Comparison of ENCODE assay signal across 7 cellular contexts in genomic region chr14:24271834-24272263, GRCh38. TPM values are rescaled to one million over a fixed set of nuclear protein-coding genes. Genes with fewer than 3 reads are reported as not detected.
A peak's percentile ranks its signal among the peaks of the same experiment; 100 is the strongest.
DNase-seq lines count a peak whose midpoint lies in the region; ATAC-seq lines count a peak whose summit lies in the region.

No MANE protein-coding gene starts in this region.

- no peaks in the 10 kb centered on the region for H3K27me3 Mint-ChIP-seq in activated T-helper 2 cell treated with anti-CD3 and anti-CD28 coated beads, Interferon-gamma antibody, Interleukin-2, Interleukin-4, amounts not matched to agents 10 μg/mL and 5 μg/mL and 100 μg/mL, durations not matched to agents 14 hours and 24 hours and 36 hours (ENCODE audit: low read depth)
- no peaks in the 10 kb centered on the region for H3K27me3 Mint-ChIP-seq in stimulated activated naive B cell treated with anti-CD40 and anti-IgM and Interleukin-4, amounts not matched to agents 10 μg/mL and 1 μg/mL and 100 μg/mL, for 72 hours

- peak; percentile 3 for DNase-seq in HS-5 (ENCODE audit: low read depth)
- no peak for DNase-seq in activated T-helper 2 cell treated with anti-CD3 and anti-CD28 coated beads, Interferon-gamma antibody, Interleukin-2, Interleukin-4, amounts not matched to agents 10 μg/mL and 5 μg/mL and 100 μg/mL, durations not matched to agents 14 hours and 24 hours and 36 hours (ENCODE audit: low spot score)
- no peak for DNase-seq in stimulated activated naive B cell treated with anti-CD40 and anti-IgM and Interleukin-4, amounts not matched to agents 10 μg/mL and 1 μg/mL and 100 μg/mL, for 72 hours
- no peak for DNase-seq in anterior cingulate cortex (lab: John Stamatoyannopoulos, UW)
- DNase-seq in activated CD4-positive, alpha-beta T cell treated with anti-CD3 and anti-CD28 coated beads for 1 hour: no peak

- no peak for ATAC-seq in stimulated activated naive B cell treated with anti-CD40 and anti-IgM and Interleukin-4, amounts not matched to agents 10 μg/mL and 1 μg/mL and 100 μg/mL, for 72 hours (replicated peaks)
- no peak for ATAC-seq in HG03045 (IDR thresholded peaks at IDR 0.05; ENCODE audit: unreplicated experiment)

- H3K9me3 ChIP-seq in iPS-15b (ENCODE audit: control insufficient read depth, insufficient read depth, low read length): no peaks in the 10 kb centered on the region

- H3K4me3 Mint-ChIP-seq in activated T-helper 2 cell treated with anti-CD3 and anti-CD28 coated beads, Interferon-gamma antibody, Interleukin-2, Interleukin-4, amounts not matched to agents 10 μg/mL and 5 μg/mL and 100 μg/mL, durations not matched to agents 14 hours and 24 hours and 36 hours (ENCODE audit: low read depth): peak overlapping the region; percentile 72
- peak overlapping the region; percentile 93 to 95 for H3K4me3 Mint-ChIP-seq in stimulated activated naive B cell treated with anti-CD40 and anti-IgM and Interleukin-4, amounts not matched to agents 10 μg/mL and 1 μg/mL and 100 μg/mL, for 72 hours

- peaks cover 16% of the 10 kb centered on the region for H3K36me3 Mint-ChIP-seq in activated T-helper 2 cell treated with anti-CD3 and anti-CD28 coated beads, Interferon-gamma antibody, Interleukin-2, Interleukin-4, amounts not matched to agents 10 μg/mL and 5 μg/mL and 100 μg/mL, durations not matched to agents 14 hours and 24 hours and 36 hours (ENCODE audit: low read depth)
- peaks cover 17 to 25% of the 10 kb centered on the region in 2 donors for H3K36me3 Mint-ChIP-seq in stimulated activated naive B cell treated with anti-CD40 and anti-IgM and Interleukin-4, amounts not matched to agents 10 μg/mL and 1 μg/mL and 100 μg/mL, for 72 hours

- intact Hi-C loops in activated T-helper 2 cell treated with anti-CD3 and anti-CD28 coated beads, Interferon-gamma antibody, Interleukin-2, Interleukin-4, amounts not matched to agents 10 μg/mL and 5 μg/mL and 100 μg/mL, durations not matched to agents 14 hours and 24 hours and 36 hours (cut with micrococcal nuclease): loop anchor here (1.0 kb wide), 4 partner anchors 27 to 59 kb away; partner anchors contain the start of genes CHMP4A, DHRS1, GMPR2 and NEDD8

- H3K27ac Mint-ChIP-seq in activated T-helper 2 cell treated with anti-CD3 and anti-CD28 coated beads, Interferon-gamma antibody, Interleukin-2, Interleukin-4, amounts not matched to agents 10 μg/mL and 5 μg/mL and 100 μg/mL, durations not matched to agents 14 hours and 24 hours and 36 hours: peak overlapping the region; percentile 74
- peak overlapping the region; percentile 92 for H3K27ac Mint-ChIP-seq in stimulated activated naive B cell treated with anti-CD40 and anti-IgM and Interleukin-4, amounts not matched to agents 10 μg/mL and 1 μg/mL and 100 μg/mL, for 72 hours

- peaks cover 30% of the 10 kb centered on the region for H3K4me1 Mint-ChIP-seq in activated T-helper 2 cell treated with anti-CD3 and anti-CD28 coated beads, Interferon-gamma antibody, Interleukin-2, Interleukin-4, amounts not matched to agents 10 μg/mL and 5 μg/mL and 100 μg/mL, durations not matched to agents 14 hours and 24 hours and 36 hours (ENCODE audit: low read depth)
- peaks cover 38 to 54% of the 10 kb centered on the region in 2 donors for H3K4me1 Mint-ChIP-seq in stimulated activated naive B cell treated with anti-CD40 and anti-IgM and Interleukin-4, amounts not matched to agents 10 μg/mL and 1 μg/mL and 100 μg/mL, for 72 hours

- H3K4me1 ChIP-seq in iPS-15b (ENCODE audit: control insufficient read depth, insufficient read depth, low read length): peaks cover 3% of the 10 kb centered on the region

- H3K27me3 ChIP-seq in iPS-15b (ENCODE audit: control insufficient read depth, insufficient read depth, low read length): no peaks in the 10 kb centered on the region

- peak overlapping the region; percentile 73 for H3K4me3 ChIP-seq in iPS-15b (ENCODE audit: low read depth, low read length)

- H3K36me3 ChIP-seq in iPS-15b (ENCODE audit: control insufficient read depth, insufficient read depth, low read length): peaks cover 7% of the 10 kb centered on the region

- H3K9me3 Mint-ChIP-seq in activated T-helper 2 cell treated with anti-CD3 and anti-CD28 coated beads, Interferon-gamma antibody, Interleukin-2, Interleukin-4, amounts not matched to agents 10 μg/mL and 5 μg/mL and 100 μg/mL, durations not matched to agents 14 hours and 24 hours and 36 hours: no peaks in the 10 kb centered on the region
- no peaks in the 10 kb centered on the region for H3K9me3 Mint-ChIP-seq in stimulated activated naive B cell treated with anti-CD40 and anti-IgM and Interleukin-4, amounts not matched to agents 10 μg/mL and 1 μg/mL and 100 μg/mL, for 72 hours

- H3K9ac ChIP-seq in iPS-15b (ENCODE audit: low read depth, low read length): no peak overlapping the region

RNA-seq across cellular contexts. Expression of gene RABGGTA, which starts 0.5 kb away (rescaled TPM):
- total RNA-seq in activated T-helper 2 cell treated with anti-CD3 and anti-CD28 coated beads, Interferon-gamma antibody, Interleukin-2, Interleukin-4, amounts not matched to agents 10 μg/mL and 5 μg/mL and 100 μg/mL, durations not matched to agents 14 hours and 24 hours and 36 hours: 33.9 and 38.4 TPM in 2 replicates

RNA-seq across cellular contexts. Expression of gene TGM1, which starts 8.9 kb away (rescaled TPM):
- total RNA-seq in activated T-helper 2 cell treated with anti-CD3 and anti-CD28 coated beads, Interferon-gamma antibody, Interleukin-2, Interleukin-4, amounts not matched to agents 10 μg/mL and 5 μg/mL and 100 μg/mL, durations not matched to agents 14 hours and 24 hours and 36 hours: 3.4 and 4.4 TPM in 2 replicates

RNA-seq across cellular contexts. Expression of gene DHRS1, which starts 27.7 kb away (rescaled TPM):
- 9.7 and 10.4 TPM in 2 replicates for total RNA-seq in activated T-helper 2 cell treated with anti-CD3 and anti-CD28 coated beads, Interferon-gamma antibody, Interleukin-2, Interleukin-4, amounts not matched to agents 10 μg/mL and 5 μg/mL and 100 μg/mL, durations not matched to agents 14 hours and 24 hours and 36 hours

RNA-seq across cellular contexts. Expression of gene NOP9, which starts 27.8 kb away (rescaled TPM):
- 39.7 and 42.0 TPM in 2 replicates for total RNA-seq in activated T-helper 2 cell treated with anti-CD3 and anti-CD28 coated beads, Interferon-gamma antibody, Interleukin-2, Interleukin-4, amounts not matched to agents 10 μg/mL and 5 μg/mL and 100 μg/mL, durations not matched to agents 14 hours and 24 hours and 36 hours

RNA-seq across cellular contexts. Expression of gene TINF2, which starts 29.4 kb away (rescaled TPM):
- 81.1 and 87.3 TPM in 2 replicates for total RNA-seq in activated T-helper 2 cell treated with anti-CD3 and anti-CD28 coated beads, Interferon-gamma antibody, Interleukin-2, Interleukin-4, amounts not matched to agents 10 μg/mL and 5 μg/mL and 100 μg/mL, durations not matched to agents 14 hours and 24 hours and 36 hours
